1 cellular context compared by ENCODE assay signal in genomic region chr2:38743672-38744398, GRCh38.
TF ChIP-seq lines count a peak whose summit lies in the region.

No MANE protein-coding gene starts in this region.

TF ChIP-seq in K562, 482 proteins besides CTCF, POLR2A, EP300 and RAD21 (continued from another document):
- no peak for TF ChIP-seq MGA (IDR thresholded peaks at IDR 0.05)
- TF ChIP-seq MTF1 (CRISPR knock-in tag; IDR thresholded peaks at IDR 0.05; ENCODE audit: borderline replicate concordance), result no peak
- TF ChIP-seq PBX2 (CRISPR knock-in tag; IDR thresholded peaks at IDR 0.05; ENCODE audit: low read depth), result no peak
- TF ChIP-seq PBX2 (tag; conservative IDR thresholded peaks at IDR 0.05; ENCODE audit: low read depth), result 0 out of 2 replicates have a peak, but pooled peaks have one; percentile 39
- TF ChIP-seq BRF1 (IDR thresholded peaks at IDR 0.05; ENCODE audit: borderline replicate concordance, extremely low read depth, insufficient read length), result no peak
- TF ChIP-seq POLR2H (tag; IDR thresholded peaks at IDR 0.05; ENCODE audit: low read depth), result no peak
- TF ChIP-seq PTTG1 (tag; IDR thresholded peaks at IDR 0.05; ENCODE audit: low read depth), result no peak
- no peak for TF ChIP-seq HNRNPH1 (optimal IDR thresholded peaks at IDR 0.05; ENCODE audit: low read depth, low read length)
- TF ChIP-seq ZBTB33 (CRISPR knock-in tag; IDR thresholded peaks at IDR 0.05), result 0 out of 2 replicates have a peak, but pooled peaks have one; percentile 26
